ENCODE assay signal across 11 cellular contexts in genomic region chr3:71061037-71061436, GRCh38.
DNase-seq lines count a peak whose midpoint lies in the region; ATAC-seq and TF ChIP-seq lines count a peak whose summit lies in the region.
"Had no signal": no experiment of that assay in that cellular context is flagged by ENCODE, and none has a peak within 500 bp of the region (broad histone marks: within the 10 kb centered on the region; RNA-seq: fewer than 3 reads in every experiment).

No MANE protein-coding gene starts in this region.

- H3K4me2 ChIP-seq in IMR-90 (ENCODE audit: low read depth, low read length) (peak overlapping the region; percentile 32; the same call in 1 of the 2 replicates), hepatocyte (peak overlapping the region; percentile 91)

- peaks cover 10% of the 10 kb centered on the region for H3K4me1 ChIP-seq in IMR-90 (ENCODE audit: control insufficient read depth, insufficient read depth, low read length)
- H3K4me1 ChIP-seq in hepatocyte (ENCODE audit: insufficient read depth), result peaks cover 31% of the 10 kb centered on the region
- peaks cover 15% of the 10 kb centered on the region for H3K4me1 ChIP-seq in stomach smooth muscle (ENCODE audit: control insufficient read depth, insufficient read depth, low read length)

- H3K9me2 ChIP-seq in hepatocyte (replicated peaks; ENCODE audit: insufficient read depth), result no peaks in the 10 kb centered on the region

- no peak overlapping the region for H3K27ac ChIP-seq in IMR-90 (ENCODE audit: insufficient read depth, low read length)
- H3K27ac ChIP-seq in hepatocyte, result no peak overlapping the region
- peak overlapping the region; percentile 91 for H3K27ac ChIP-seq in stomach smooth muscle (ENCODE audit: low read length)

- no peak for TF ChIP-seq RAD21 in IMR-90 (IDR thresholded peaks at IDR 0.05; ENCODE audit: low read length)

- peak overlapping the region; percentile 4; the same call in 1 of the 2 replicates for H3K23ac ChIP-seq in IMR-90 (ENCODE audit: low read depth, low read length)

- H2BK15ac ChIP-seq in IMR-90 (ENCODE audit: low read depth, low read length), result no peak overlapping the region

- H3K79me2 ChIP-seq in hepatocyte, result peaks cover 90% of the 10 kb centered on the region

- no peak overlapping the region for H2AK5ac ChIP-seq in IMR-90 (ENCODE audit: low read depth, low read length)

- H3K9me3 Mint-ChIP-seq in activated CD4-positive, alpha-beta memory T cell treated with anti-CD3 and anti-CD28 coated beads, Interleukin-2, amount 10 ng/mL, durations not matched to agents 7 days and 5 days, result no peaks in the 10 kb centered on the region
- H3K9me3 Mint-ChIP-seq: activated naive CD8-positive, alpha-beta T cell treated with anti-CD3 and anti-CD28 coated beads for 36 hours had no signal

- WGBS in IMR-90 (ENCODE audit: extremely low coverage in 2 of 2, insufficient read length in 1 of 2), 2 experiments, result 100% methylated on average over 1 of the region's 4 CpGs; no CpG with 5 or more reads in 1 of the 2 experiments
- WGBS in hepatocyte (ENCODE audit: low lambda C conversion rate, missing lambda C conversion rate), result 72% methylated on average over 4 of the region's 4 CpGs

- no peak overlapping the region for H3K4ac ChIP-seq in IMR-90 (ENCODE audit: low read depth, low read length)

- H3K9me3 ChIP-seq in IMR-90 (ENCODE audit: control insufficient read depth, insufficient read depth, low read length) (no peaks in the 10 kb centered on the region), hepatocyte (ENCODE audit: low read depth) (no peaks in the 10 kb centered on the region), stomach smooth muscle (ENCODE audit: control insufficient read depth in 2 of 2, low read length in 2 of 2) (no peaks in the 10 kb centered on the region)

- no peak overlapping the region; a peak in 1 of 4 replicates for H4K8ac ChIP-seq in IMR-90 (ENCODE audit: low read depth in 2 of 2, low read length in 2 of 2)

- peak overlapping the region; percentile 52 for H3K4me3 Mint-ChIP-seq in activated CD4-positive, alpha-beta memory T cell treated with anti-CD3 and anti-CD28 coated beads, Interleukin-2, amount 10 ng/mL, durations not matched to agents 7 days and 5 days
- H3K4me3 Mint-ChIP-seq: activated naive CD8-positive, alpha-beta T cell treated with anti-CD3 and anti-CD28 coated beads for 36 hours had no signal

- no peak overlapping the region; the same call in 1 of the 2 replicates for H3K18ac ChIP-seq in IMR-90 (ENCODE audit: low read depth, low read length)

- H3K56ac ChIP-seq in IMR-90 (ENCODE audit: extremely low read depth, insufficient read depth, low read length), result no peak overlapping the region

- H2BK20ac ChIP-seq in IMR-90 (ENCODE audit: low read depth, low read length), result no peak overlapping the region

- TF ChIP-seq CTCF in IMR-90 (conservative IDR thresholded peaks at IDR 0.05; ENCODE audit: low read depth, low read length) (no peak), hepatocyte (IDR thresholded peaks at IDR 0.05; ENCODE audit: poor library complexity) (no peak)

- in situ Hi-C loops in IMR-90 (cut with MboI; ENCODE audit: low sequenced_read_pairs), result no loop called here

- H2BK120ac ChIP-seq in IMR-90 (ENCODE audit: low read depth, low read length), result no peak overlapping the region

- H4K20me1 ChIP-seq in IMR-90 (ENCODE audit: insufficient read depth, low read length) (peaks cover 21% of the 10 kb centered on the region; the same call in 1 of the 2 replicates), hepatocyte (ENCODE audit: insufficient read depth, poor library complexity, severe bottlenecking) (peaks cover 20% of the 10 kb centered on the region)

- TF ChIP-seq POLR2A in IMR-90 (IDR thresholded peaks at IDR 0.05; ENCODE audit: low read depth, low read length), result no peak

- H3K14ac ChIP-seq in IMR-90 (replicated peaks; ENCODE audit: low read depth, low read length), result peak overlapping the region; percentile 14; the same call in 1 of the 2 replicates

- peak overlapping the region; percentile 62 for H3K27ac Mint-ChIP-seq in activated CD4-positive, alpha-beta memory T cell treated with anti-CD3 and anti-CD28 coated beads, Interleukin-2, amount 10 ng/mL, durations not matched to agents 7 days and 5 days
- H3K27ac Mint-ChIP-seq: activated naive CD8-positive, alpha-beta T cell treated with anti-CD3 and anti-CD28 coated beads for 36 hours had no signal

- H3K9me1 ChIP-seq in IMR-90 (ENCODE audit: insufficient read depth, low read length), result peaks cover 6% of the 10 kb centered on the region

- no peak overlapping the region for H4K5ac ChIP-seq in IMR-90 (ENCODE audit: low read depth, low read length)

- dilution Hi-C loops in IMR-90 (cut with HindIII; ENCODE audit: low sequenced_read_pairs, unreplicated experiment), result no loop called here

- no peaks in the 10 kb centered on the region for H3K27me3 Mint-ChIP-seq in activated CD4-positive, alpha-beta memory T cell treated with anti-CD3 and anti-CD28 coated beads, Interleukin-2, amount 10 ng/mL, durations not matched to agents 7 days and 5 days
- H3K27me3 Mint-ChIP-seq: activated naive CD8-positive, alpha-beta T cell treated with anti-CD3 and anti-CD28 coated beads for 36 hours had no signal

- peak overlapping the region; percentile 27 for H2BK5ac ChIP-seq in IMR-90 (ENCODE audit: low read depth, low read length, poor library complexity, severe bottlenecking)

- no peak overlapping the region for H2AFZ ChIP-seq in IMR-90 (replicated peaks; ENCODE audit: low read length, poor library complexity)
- no peak overlapping the region for H2AFZ ChIP-seq in hepatocyte

- H4K91ac ChIP-seq in IMR-90 (ENCODE audit: insufficient read depth, low read depth, low read length), result no peak overlapping the region

- intact Hi-C loops in IMR-90 (cut with micrococcal nuclease), result loop anchor here (5.0 kb wide), 3 partner anchors 166 to 344 kb away; no protein-coding TSS in a partner anchor

- H3K36me3 ChIP-seq in IMR-90 (ENCODE audit: control insufficient read depth, insufficient read depth, low read length) (no peaks in the 10 kb centered on the region), hepatocyte (replicated peaks; ENCODE audit: insufficient read depth, low read depth) (no peaks in the 10 kb centered on the region), stomach smooth muscle (ENCODE audit: control insufficient read depth in 2 of 2, insufficient read depth in 2 of 2, low read length in 2 of 2) (no peaks in the 10 kb centered on the region)

- H3K27me3 ChIP-seq in IMR-90 (ENCODE audit: control insufficient read depth, insufficient read depth, low read length) (no peaks in the 10 kb centered on the region), hepatocyte (no peaks in the 10 kb centered on the region), stomach smooth muscle (ENCODE audit: control insufficient read depth in 1 of 2, insufficient read depth in 2 of 2, low read length in 2 of 2) (no peaks in the 10 kb centered on the region)

- POLR2A ChIA-PET in IMR-90 (lab: Charles Lee; ENCODE audit: unreplicated experiment), result no interaction called here
- POLR2A ChIA-PET in activated CD4-positive, alpha-beta memory T cell treated with anti-CD3 and anti-CD28 coated beads, Interleukin-2, amount 10 ng/mL, durations not matched to agents 7 days and 5 days (lab: Charles Lee), result interaction anchor here (0.9 to 6.9 kb wide), 10 partner anchors 9 to 663 kb away, joined by 3 to 78 read pairs (median 6); no protein-coding TSS in a partner anchor

- peaks cover 15% of the 10 kb centered on the region for H3K36me3 Mint-ChIP-seq in activated CD4-positive, alpha-beta memory T cell treated with anti-CD3 and anti-CD28 coated beads, Interleukin-2, amount 10 ng/mL, durations not matched to agents 7 days and 5 days (ENCODE audit: low read depth)

- peaks cover 65% of the 10 kb centered on the region for H3K4me1 Mint-ChIP-seq in activated CD4-positive, alpha-beta memory T cell treated with anti-CD3 and anti-CD28 coated beads, Interleukin-2, amount 10 ng/mL, durations not matched to agents 7 days and 5 days

- no TSS peak for BruUV-seq in IMR-90 (replicated peaks; lab: Mats Ljungman, UMichigan)

- DNase-seq in IMR-90 (no peak), hepatocyte (ENCODE audit: low spot score) (no peak), OCI-M2 (lab: John Stamatoyannopoulos, UW; ENCODE audit: unreplicated experiment) (no peak), SIG-M5 treated with dmso at 0.1 percent for 504 hours (lab: John Stamatoyannopoulos, UW; ENCODE audit: unreplicated experiment) (no peak)
- DNase-seq in activated CD4-positive, alpha-beta memory T cell treated with anti-CD3 and anti-CD28 coated beads, Interleukin-2, amount 10 ng/mL, durations not matched to agents 7 days and 5 days, result no peak
- DNase-seq: activated naive CD8-positive, alpha-beta T cell treated with anti-CD3 and anti-CD28 coated beads for 36 hours; OCI-M1; stimulated activated CD4-positive, alpha-beta T cell treated with anti-CD3 and anti-CD28 coated beads, Interleukin-4, amount 100 ng/mL, for 1 hour; T-helper 9 cell had no signal

- no peak overlapping the region for H2AK9ac ChIP-seq in IMR-90 (replicated peaks; ENCODE audit: low read depth, low read length, poor library complexity)

- CTCF ChIA-PET in IMR-90 (lab: Yijun Ruan, JAX), result interaction anchor here (0.5 to 0.6 kb wide), 2 partner anchors 510 to 519 kb away, joined by 3 read pairs; no protein-coding TSS in a partner anchor
- CTCF ChIA-PET in activated CD4-positive, alpha-beta memory T cell treated with anti-CD3 and anti-CD28 coated beads, Interleukin-2, amount 10 ng/mL, durations not matched to agents 7 days and 5 days (lab: Charles Lee), result interaction anchor here (0.6 to 1.9 kb wide), 8 partner anchors 9 to 511 kb away, joined by 3 to 8 read pairs (median 4); no protein-coding TSS in a partner anchor

- H3K4me3 ChIP-seq in IMR-90 (ENCODE audit: insufficient read depth, low read depth, low read length) (no peak overlapping the region), hepatocyte (peak overlapping the region; percentile 3), stomach smooth muscle (ENCODE audit: low read length in 2 of 2) (peak overlapping the region; percentile 85 to 90)

- H3K9ac ChIP-seq in IMR-90 (ENCODE audit: low read depth, low read length) (no peak overlapping the region), stomach smooth muscle (ENCODE audit: low read length in 2 of 2) (peak overlapping the region; percentile 13 to 37)

- peaks cover under 1 to 50% of the 10 kb centered on the region in 2 experiments; a peak in 2 of 4 replicates for H3K79me1 ChIP-seq in IMR-90 (ENCODE audit: low read depth in 1 of 2, low read length in 2 of 2)

- ATAC-seq in IMR-90 (ENCODE audit: low read depth) (no peak), HG03354 (IDR thresholded peaks at IDR 0.05; ENCODE audit: poor library complexity, severe bottlenecking, unreplicated experiment) (no peak)

TF ChIP-seq in IMR-90, 13 proteins besides CTCF, POLR2A, EP300 and RAD21 (continues in another document):
- no peak for TF ChIP-seq RFX5 (IDR thresholded peaks at IDR 0.05; ENCODE audit: low read depth, low read length)
